Comparison of ENCODE assay signal across 8 cellular contexts in the genomic region with DNA sequence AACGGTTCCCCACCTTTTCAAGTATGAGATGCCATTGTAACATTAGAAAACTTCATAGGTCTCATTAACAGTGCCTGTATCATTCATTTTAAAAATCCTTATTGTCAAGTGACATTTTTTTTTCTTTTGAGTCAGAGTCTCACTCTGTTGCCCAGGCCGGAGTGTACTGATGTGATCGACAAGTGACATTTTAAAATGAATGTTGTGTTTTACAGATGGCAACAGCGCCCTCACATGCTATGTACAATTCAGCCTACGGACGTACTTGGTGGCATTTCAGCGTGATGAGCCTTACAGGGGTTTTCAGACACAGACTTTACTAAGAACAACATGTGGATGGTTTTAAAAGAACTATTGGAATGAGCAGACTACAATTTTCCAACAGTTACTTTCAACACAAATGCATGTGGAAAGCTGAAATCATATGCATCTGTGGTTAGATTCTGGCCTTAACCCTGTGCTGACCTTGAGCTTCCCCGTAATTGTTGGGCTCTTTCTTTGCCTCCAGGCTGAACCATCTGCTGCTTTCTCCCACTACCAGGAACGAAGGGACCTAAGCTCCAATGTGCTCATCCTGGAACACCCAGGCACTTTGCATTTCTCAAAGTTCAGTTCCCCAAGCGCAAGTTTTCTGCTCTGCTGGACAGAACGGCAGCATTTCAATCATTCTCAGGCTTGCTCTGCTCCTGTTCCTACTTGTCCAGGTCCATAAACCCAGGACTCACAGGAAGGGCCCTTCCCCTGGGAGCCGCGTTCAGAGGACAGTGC.
DNase-seq lines count a peak whose midpoint lies in the region; ATAC-seq and TF ChIP-seq lines count a peak whose summit lies in the region.

No MANE protein-coding gene starts in this region.

- H3K9me2 ChIP-seq in PC-3 (replicated peaks; ENCODE audit: low read length) = no peaks in the 10 kb centered on the region

- intact Hi-C loops in PC-3 (cut with micrococcal nuclease) = loop anchor here (1.0 to 5.0 kb wide), 6 partner anchors 35 to 328 kb away; no protein-coding TSS in a partner anchor

- H3K23ac ChIP-seq in neuronal stem cell (ENCODE audit: low read depth, low read length, poor library complexity) = no peak overlapping the region

- H2BK15ac ChIP-seq in neuronal stem cell (ENCODE audit: low read length) = no peak overlapping the region

- H3K18ac ChIP-seq in neuronal stem cell (ENCODE audit: low read length) = no peak overlapping the region

- H2BK12ac ChIP-seq in neuronal stem cell (ENCODE audit: low read length) = no peak overlapping the region

- BruUV-seq in PC-3 (replicated peaks; lab: Mats Ljungman, UMichigan) = no TSS peak

- no peak overlapping the region for H3K14ac ChIP-seq in neuronal stem cell (ENCODE audit: low read length)

- H2AK5ac ChIP-seq in neuronal stem cell (ENCODE audit: low read depth, low read length) = no peak overlapping the region

- no peaks in the 10 kb centered on the region for H3K9me3 ChIP-seq in BLaER1 treated with 17β-estradiol and CSF1 and Interleukin-3, amounts not matched to agents 10 nM and 100 nM (replicated peaks in 1 of 11)
- no peaks in the 10 kb centered on the region for H3K9me3 ChIP-seq in PC-3 (ENCODE audit: low read length)
- H3K9me3 ChIP-seq in neuronal stem cell (replicated peaks in 1 of 2; ENCODE audit: control insufficient read depth in 2 of 2, insufficient read depth in 1 of 2, low read depth in 1 of 2, low read length in 2 of 2) = no peaks in the 10 kb centered on the region

- no peaks in the 10 kb centered on the region for H3F3A ChIP-seq in PC-3 (ENCODE audit: low read length, unreplicated experiment)

- POLR2A ChIA-PET in PC-3 (lab: Charles Lee; ENCODE audit: unreplicated experiment) = interaction anchor here (0.7 kb wide), 2 partner anchors 164 to 275 kb away, joined by 3 to 5 read pairs; no protein-coding TSS in a partner anchor

- no CpG with 5 or more reads among the region's 13 CpGs for WGBS in neuronal stem cell (ENCODE audit: extremely low coverage in 2 of 2, insufficient read length in 2 of 2, insufficient replicate concordance in 1 of 2), 2 donors

- H2AFZ ChIP-seq in PC-3 (ENCODE audit: low read length) (peak overlapping the region; percentile 54), neuronal stem cell (ENCODE audit: low read length) (no peak overlapping the region)

- H3K79me2 ChIP-seq in PC-3 (ENCODE audit: low read length) = no peaks in the 10 kb centered on the region

- H4K91ac ChIP-seq in neuronal stem cell (ENCODE audit: low read depth, low read length, poor library complexity) = no peak overlapping the region

- no peaks in the 10 kb centered on the region for H3K79me1 ChIP-seq in neuronal stem cell (ENCODE audit: low read depth, low read length)

- H3K27me3 ChIP-seq in BLaER1 treated with 17β-estradiol and CSF1 and Interleukin-3, amounts not matched to agents 10 nM and 100 nM = no peaks in the 10 kb centered on the region
- H3K27me3 ChIP-seq in PC-3 (ENCODE audit: low read length) (no peaks in the 10 kb centered on the region), neuronal stem cell (ENCODE audit: control insufficient read depth in 3 of 3, insufficient read depth in 3 of 3, low read depth in 1 of 3, low read length in 3 of 3) (no peaks in the 10 kb centered on the region)

- ATAC-seq in PC-3 = peak; percentile 97
- no peak for ATAC-seq in HG02981 (IDR thresholded peaks at IDR 0.05; ENCODE audit: unreplicated experiment)

- no peaks in the 10 kb centered on the region for H4K20me1 ChIP-seq in BLaER1 treated with 17β-estradiol and CSF1 and Interleukin-3, amounts not matched to agents 10 nM and 100 nM
- no peaks in the 10 kb centered on the region for H4K20me1 ChIP-seq in PC-3 (ENCODE audit: low read length)

- H3K36me3 ChIP-seq in BLaER1 treated with 17β-estradiol and CSF1 and Interleukin-3, amounts not matched to agents 10 nM and 100 nM = no peaks in the 10 kb centered on the region
- no peaks in the 10 kb centered on the region for H3K36me3 ChIP-seq in PC-3 (ENCODE audit: low read depth, low read length)
- no peaks in the 10 kb centered on the region for H3K36me3 ChIP-seq in neuronal stem cell (replicated peaks in 1 of 2; ENCODE audit: control insufficient read depth in 2 of 2, insufficient read depth in 2 of 2, low read length in 2 of 2)

- H3K4me2 ChIP-seq in BLaER1 treated with 17β-estradiol and CSF1 and Interleukin-3, amounts not matched to agents 10 nM and 100 nM = peak overlapping the region; percentile 15 to 79 (median 61)
- H3K4me2 ChIP-seq in PC-3 (ENCODE audit: low read length) (no peak overlapping the region), neuronal stem cell (ENCODE audit: insufficient read depth, low read length, poor library complexity, severe bottlenecking) (no peak overlapping the region)

- H3K4me3 ChIP-seq in BLaER1 treated with 17β-estradiol and CSF1 and Interleukin-3, amounts not matched to agents 10 nM and 100 nM = no peak overlapping the region
- H3K4me3 ChIP-seq in PC-3 (ENCODE audit: low read length) (no peak overlapping the region), neuronal stem cell (ENCODE audit: low read length in 2 of 2) (no peak overlapping the region)

- no peak overlapping the region for H3K27ac ChIP-seq in BLaER1 treated with 17β-estradiol and CSF1 and Interleukin-3, amounts not matched to agents 10 nM and 100 nM
- H3K27ac ChIP-seq in PC-3 (ENCODE audit: low read length) (no peak overlapping the region), neuronal stem cell (replicated peaks; ENCODE audit: low read length) (no peak overlapping the region)

- peak; percentile 64 for DNase-seq in HCEC 1CT
- DNase-seq in PC-3 = peak; percentile 86
- DNase-seq in epidermal melanocyte (ENCODE audit: insufficient read length, low spot score) = peak; percentile 51
- peak; percentile 21 for DNase-seq in neuronal stem cell (ENCODE audit: low spot score)
- no peak for DNase-seq in activated CD4-positive, CD25-positive, alpha-beta regulatory T cell treated with anti-CD3 and anti-CD28 coated beads, Interleukin-2, amount 50 U/mL, for 72 hours
- DNase-seq in activated CD8-positive, alpha-beta memory T cell treated with anti-CD3 and anti-CD28 coated beads, Interleukin-2, amount 50 U/mL, for 4 hours = no peak

- no peak overlapping the region for H3K4ac ChIP-seq in neuronal stem cell (ENCODE audit: low read length)

- peak overlapping the region in 5 of 11 experiments; percentile 4 to 44 (median 10); a peak in 5 of 22 replicates for H3K9ac ChIP-seq in BLaER1 treated with 17β-estradiol and CSF1 and Interleukin-3, amounts not matched to agents 10 nM and 100 nM
- H3K9ac ChIP-seq in PC-3 (ENCODE audit: low read length) (no peak overlapping the region), neuronal stem cell (ENCODE audit: low read depth, low read length, poor library complexity) (no peak overlapping the region)

- peak; percentile 89 for TF ChIP-seq CTCF in PC-3 (conservative IDR thresholded peaks at IDR 0.05; ENCODE audit: low read depth, low read length)

- H2BK120ac ChIP-seq in neuronal stem cell (ENCODE audit: low read depth, low read length) = no peak overlapping the region

- H3K4me1 ChIP-seq in BLaER1 treated with 17β-estradiol and CSF1 and Interleukin-3, amounts not matched to agents 10 nM and 100 nM = peaks cover 13 to 86% (median 65%) of the 10 kb centered on the region in 10 experiments
- H3K4me1 ChIP-seq in PC-3 (ENCODE audit: insufficient read depth, low read length) = no peaks in the 10 kb centered on the region
- peaks cover 5 to 8% of the 10 kb centered on the region in 2 donors for H3K4me1 ChIP-seq in neuronal stem cell (ENCODE audit: control insufficient read depth in 2 of 2, insufficient read depth in 1 of 2, low read depth in 1 of 2, low read length in 2 of 2)

- CTCF ChIA-PET in PC-3 (lab: Charles Lee) = interaction anchor here (0.6 to 1.6 kb wide), 6 partner anchors 11 to 329 kb away, joined by 3 to 13 read pairs (median 3); no protein-coding TSS in a partner anchor

- H2BK5ac ChIP-seq in neuronal stem cell (ENCODE audit: low read length) = no peak overlapping the region

- no peak overlapping the region for H4K8ac ChIP-seq in neuronal stem cell (ENCODE audit: low read depth, low read length)

Comparison
In these comparisons a context has a peak if more than half of its experiments do, and no peak if none do; other contexts are left out.
1. H3K4me2 ChIP-seq: peak in BLaER1 treated with 17β-estradiol and CSF1 and Interleukin-3, amounts not matched to agents 10 nM and 100 nM (11 of 11); none in PC-3 (single experiment) and neuronal stem cell (single experiment).
2. DNase-seq: peak in HCEC 1CT (single experiment), PC-3 (single experiment), epidermal melanocyte (single experiment) and neuronal stem cell (single experiment); none in activated CD4-positive, CD25-positive, alpha-beta regulatory T cell treated with anti-CD3 and anti-CD28 coated beads, Interleukin-2, amount 50 U/mL, for 72 hours (single experiment) and activated CD8-positive, alpha-beta memory T cell treated with anti-CD3 and anti-CD28 coated beads, Interleukin-2, amount 50 U/mL, for 4 hours (single experiment).